Comparison of ENCODE assay signal across 22 cellular contexts in the genomic region with DNA sequence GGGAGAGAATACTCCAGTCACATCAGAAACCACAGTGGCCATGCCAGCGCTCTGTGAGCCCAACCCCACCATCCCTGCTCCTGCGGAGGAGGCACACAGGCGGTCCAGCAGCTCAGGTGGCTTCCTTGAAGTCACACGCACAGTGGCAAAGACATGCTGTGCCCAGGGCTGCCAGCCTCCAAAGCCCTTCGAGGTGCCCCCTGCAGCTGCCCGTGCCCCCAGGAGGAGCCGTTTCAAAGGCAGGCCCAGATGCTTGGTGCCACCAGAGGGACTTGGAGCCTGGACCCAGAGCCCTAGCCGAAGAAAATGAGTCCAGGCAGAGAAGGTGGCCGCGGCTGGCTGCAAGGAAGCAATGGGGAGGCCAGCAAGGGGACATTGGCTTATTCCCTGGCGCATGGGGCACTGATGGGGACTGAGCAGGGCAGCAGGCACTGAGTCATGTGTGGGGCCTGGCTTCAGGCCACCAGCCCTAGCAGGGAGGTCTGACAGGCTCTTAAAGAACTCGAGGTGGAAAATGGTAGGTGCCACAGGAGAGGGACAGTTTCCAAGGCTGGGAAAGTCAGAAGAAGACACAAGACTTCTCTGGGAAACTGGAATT. TPM values are rescaled to one million over a fixed set of nuclear protein-coding genes. Genes with fewer than 3 reads are reported as not detected.
DNase-seq lines count a peak whose midpoint lies in the region; ATAC-seq and TF ChIP-seq lines count a peak whose summit lies in the region.
"Had no signal": no experiment of that assay in that cellular context is flagged by ENCODE, and none has a peak within 500 bp of the region (broad histone marks: within the 10 kb centered on the region; RNA-seq: fewer than 3 reads in every experiment).

No MANE protein-coding gene starts in this region.

- H3K4me1 ChIP-seq in RWPE2 (ENCODE audit: insufficient read depth, poor library complexity, severe bottlenecking) (peaks cover 4% of the 10 kb centered on the region), aorta (ENCODE audit: control insufficient read depth in 1 of 2, insufficient read depth in 2 of 2, low read length in 2 of 2) (no peaks in the 10 kb centered on the region)

- 64 to 70% methylated on average over 12 of the region's 12 CpGs for WGBS in aorta, 2 donors

- no peak overlapping the region for H3K4me3 Mint-ChIP-seq in nephron progenitor cell
- H3K4me3 Mint-ChIP-seq: activated naive CD4-positive, alpha-beta T cell treated with anti-CD3 and anti-CD28 coated beads, Interleukin-2, amount 10 ng/mL, durations not matched to agents 7 days and 5 days; brain; CD4-positive, alpha-beta memory T cell; type B pancreatic cell had no signal

- H3K36me3 ChIP-seq in RWPE2 (ENCODE audit: low read depth) = no peaks in the 10 kb centered on the region
- no peaks in the 10 kb centered on the region for H3K36me3 ChIP-seq in aorta (ENCODE audit: control insufficient read depth in 1 of 2, insufficient read depth in 2 of 2, low read length in 1 of 2)

- TF ChIP-seq CTCF in RWPE2 (IDR thresholded peaks at IDR 0.05; ENCODE audit: poor library complexity, severe bottlenecking) (no peak), nephron progenitor cell (IDR thresholded peaks at IDR 0.05) (no peak)

- no peak overlapping the region for H3K27ac ChIP-seq in RWPE2 (ENCODE audit: poor library complexity, severe bottlenecking)
- H3K27ac ChIP-seq in aorta (ENCODE audit: low read depth in 1 of 2, low read length in 2 of 2) = no peak overlapping the region
- H3K27ac ChIP-seq: skin epidermis had no signal

- no peak overlapping the region for H3K4me3 ChIP-seq in RWPE2 (ENCODE audit: severe bottlenecking)
- no peak overlapping the region for H3K4me3 ChIP-seq in aorta (ENCODE audit: low read length in 2 of 2)
- H3K4me3 ChIP-seq: skin epidermis had no signal

- peak; percentile 75 for ATAC-seq in Right ventricle myocardium inferior
- 0 out of 3 replicates have a peak, but pooled peaks have one; percentile 10 for ATAC-seq in RWPE2 (ENCODE audit: low read depth)
- ATAC-seq in left cardiac atrium = peak; percentile 55 to 85
- ATAC-seq in aorta (ENCODE audit: low FRiP score) = peak; percentile 16
- ATAC-seq: left lobe of liver had no signal

- no peaks in the 10 kb centered on the region for H3K9me3 Mint-ChIP-seq in nephron progenitor cell
- H3K9me3 Mint-ChIP-seq: activated naive CD4-positive, alpha-beta T cell treated with anti-CD3 and anti-CD28 coated beads, Interleukin-2, amount 10 ng/mL, durations not matched to agents 7 days and 5 days; CD4-positive, alpha-beta memory T cell; type B pancreatic cell had no signal

- H3K9me3 ChIP-seq in RWPE2 (ENCODE audit: severe bottlenecking) (no peaks in the 10 kb centered on the region), aorta (ENCODE audit: control insufficient read depth, low read length) (no peaks in the 10 kb centered on the region)

- H3K27ac Mint-ChIP-seq in nephron progenitor cell = no peak overlapping the region
- H3K27ac Mint-ChIP-seq: activated naive CD4-positive, alpha-beta T cell treated with anti-CD3 and anti-CD28 coated beads, Interleukin-2, amount 10 ng/mL, durations not matched to agents 7 days and 5 days; CD4-positive, alpha-beta memory T cell; type B pancreatic cell had no signal

- H3K27me3 Mint-ChIP-seq in nephron progenitor cell (ENCODE audit: low read depth, poor library complexity) = peaks cover 3% of the 10 kb centered on the region
- H3K27me3 Mint-ChIP-seq: brain, type B pancreatic cell had no signal

- intact Hi-C loops in Right ventricle myocardium inferior (cut with DNase I) = no loop called here
- intact Hi-C loops in cardiac septum (cut with DNase I) = no loop called here
- intact Hi-C loops in left cardiac atrium (cut with DNase I) = no loop called here
- intact Hi-C loops in aorta (cut with DNase I) = no loop called here

- H3K27me3 ChIP-seq in RWPE2 (ENCODE audit: insufficient read depth, poor library complexity, severe bottlenecking) (no peaks in the 10 kb centered on the region), aorta (ENCODE audit: control insufficient read depth in 1 of 2, insufficient read depth in 2 of 2, low read length in 1 of 2) (no peaks in the 10 kb centered on the region)

- H3K4me1 Mint-ChIP-seq in nephron progenitor cell = no peaks in the 10 kb centered on the region
- H3K4me1 Mint-ChIP-seq: activated naive CD4-positive, alpha-beta T cell treated with anti-CD3 and anti-CD28 coated beads, Interleukin-2, amount 10 ng/mL, durations not matched to agents 7 days and 5 days; brain; CD4-positive, alpha-beta memory T cell had no signal

- DNase-seq in Right ventricle myocardium inferior (ENCODE audit: missing footprints) (no peak), cardiac septum (ENCODE audit: low spot score) (no peak), RWPE2 (ENCODE audit: low spot score) (no peak), left cardiac atrium (peak; percentile 37), aorta (no peak), nephron progenitor cell (no peak), OCI-M2 (lab: John Stamatoyannopoulos, UW; ENCODE audit: unreplicated experiment) (no peak), HT-29 (ENCODE audit: low spot score) (no peak)
- DNase-seq: activated CD4-positive, alpha-beta T cell treated with anti-CD3 and anti-CD28 coated beads for 48 hours; activated naive CD4-positive, alpha-beta T cell treated with anti-CD3 and anti-CD28 coated beads, Interleukin-2, amount 10 ng/mL, durations not matched to agents 7 days and 5 days; activated T-cell treated with anti-CD3 and anti-CD28 coated beads for 4 hours; CD4-positive, alpha-beta memory T cell; Kasumi-1; NCI-H1694; NCI-H446; T-helper 9 cell had no signal

- no peaks in the 10 kb centered on the region for H3K36me3 Mint-ChIP-seq in nephron progenitor cell (ENCODE audit: low read depth)
- H3K36me3 Mint-ChIP-seq: activated naive CD4-positive, alpha-beta T cell treated with anti-CD3 and anti-CD28 coated beads, Interleukin-2, amount 10 ng/mL, durations not matched to agents 7 days and 5 days; CD4-positive, alpha-beta memory T cell; type B pancreatic cell had no signal

RNA-seq across cellular contexts. Expression of a gene that starts 17.2 kb away (rescaled TPM):
- total RNA-seq in Right ventricle myocardium inferior (not detected), cardiac septum (not detected), left cardiac atrium (not detected), aorta (not detected)
- polyA plus RNA-seq in aorta = under 1 TPM in 1 of 2 donors, not detected in 1; 0.38 TPM
- not detected in 2 replicates for total RNA-seq in HT-29 (2014; rRNA removed; shearing (Covaris generic))
- total RNA-seq: CD4-positive, alpha-beta memory T cell; left lobe of liver; mucosa of gallbladder; omental fat pad had no signal
- polyA plus RNA-seq: CD4-positive, alpha-beta memory T cell had no signal

Comparison
In these comparisons a context has a peak if more than half of its experiments do, and no peak if none do; other contexts are left out.
1. ATAC-seq: peak in every context shown above with its lines; median percentile 75 in Right ventricle myocardium inferior; 70 in left cardiac atrium; 16 in aorta; 10 in RWPE2.